36 cellular contexts compared by ENCODE assay signal in genomic region chr7:23415198-23415597, GRCh38.
"Had no signal": no experiment of that assay in that cellular context is flagged by ENCODE, and none has a peak within 500 bp of the region (broad histone marks: within the 10 kb centered on the region; RNA-seq: fewer than 3 reads in every experiment).

No MANE protein-coding gene starts in this region.

- H3K27ac ChIP-seq: brain microvascular endothelial cell, Peyer's patch, SJSA1 had no signal

- FAIRE-seq: TTC549 had no signal

- H3K27ac Mint-ChIP-seq: activated CD4-positive, alpha-beta T cell treated with anti-CD3 and anti-CD28 coated beads for 36 hours; activated CD4-positive, alpha-beta T cell treated with anti-CD3 and anti-CD28 coated beads, Interleukin-2, amount 10 ng/mL, durations not matched to agents 7 days and 5 days; activated CD8-positive, alpha-beta T cell treated with anti-CD3 and anti-CD28 coated beads, Interleukin-2, amount 10 ng/mL, durations not matched to agents 7 days and 5 days; activated naive CD8-positive, alpha-beta T cell treated with anti-CD3 and anti-CD28 coated beads for 36 hours; activated T-helper 1 cell treated with anti-CD3 and anti-CD28 coated beads, Interleukin-12 subunit alpha, Interleukin-12 subunit beta, Interleukin-2, Interleukin-4 antibody, amounts not matched to agents 30 ng/mL and 10 ng/mL and 1 ng/mL, durations not matched to agents 14 hours and 24 hours and 36 hours; T-helper 1 cell treated with Interleukin-12 subunit alpha and Interleukin-12 subunit beta and Interleukin-4 antibody, amounts not matched to agents 30 μg/mL and 1 μg/mL, for 36 hours; T-helper 2 cell treated with Interferon-gamma antibody and Interleukin-4, amounts not matched to agents 5 μg/mL and 100 μg/mL, for 36 hours had no signal

- H3K9ac ChIP-seq: SK-N-SH had no signal

- H3K27me3 ChIP-seq: brain microvascular endothelial cell, Peyer's patch, SJSA1 had no signal

- H3K36me3 Mint-ChIP-seq: activated naive CD8-positive, alpha-beta T cell treated with anti-CD3 and anti-CD28 coated beads for 36 hours had no signal

- H3K4me1 ChIP-seq: Peyer's patch had no signal

- H3K9me3 ChIP-seq: Peyer's patch, SJSA1, SK-N-SH had no signal

- H3K4me3 Mint-ChIP-seq: activated CD4-positive, alpha-beta T cell treated with anti-CD3 and anti-CD28 coated beads for 36 hours; activated CD4-positive, alpha-beta T cell treated with anti-CD3 and anti-CD28 coated beads, Interleukin-2, amount 10 ng/mL, durations not matched to agents 7 days and 5 days; activated CD8-positive, alpha-beta T cell treated with anti-CD3 and anti-CD28 coated beads, Interleukin-2, amount 10 ng/mL, durations not matched to agents 7 days and 5 days; activated naive CD8-positive, alpha-beta T cell treated with anti-CD3 and anti-CD28 coated beads for 36 hours; activated T-cell treated with anti-CD3 and anti-CD28 coated beads, Interleukin-2, amount 50 U/mL, for 4 hours; activated T-helper 1 cell treated with anti-CD3 and anti-CD28 coated beads, Interleukin-12 subunit alpha, Interleukin-12 subunit beta, Interleukin-2, Interleukin-4 antibody, amounts not matched to agents 30 ng/mL and 10 ng/mL and 1 ng/mL, durations not matched to agents 14 hours and 24 hours and 36 hours; T-helper 1 cell treated with Interleukin-12 subunit alpha and Interleukin-12 subunit beta and Interleukin-4 antibody, amounts not matched to agents 30 μg/mL and 1 μg/mL, for 36 hours; T-helper 2 cell treated with Interferon-gamma antibody and Interleukin-4, amounts not matched to agents 5 μg/mL and 100 μg/mL, for 36 hours had no signal

- H3K4me1 Mint-ChIP-seq: activated CD4-positive, alpha-beta T cell treated with anti-CD3 and anti-CD28 coated beads, Interleukin-2, amount 10 ng/mL, durations not matched to agents 7 days and 5 days had no signal

- DNase-seq: activated CD4-positive, alpha-beta T cell treated with anti-CD3 and anti-CD28 coated beads for 36 hours; activated CD4-positive, alpha-beta T cell treated with anti-CD3 and anti-CD28 coated beads, Interleukin-2, amount 10 ng/mL, durations not matched to agents 7 days and 5 days; activated CD4-positive, alpha-beta T cell treated with anti-CD3 and anti-CD28 coated beads, Interleukin-2, amount 50 U/mL, for 48 hours; activated CD8-positive, alpha-beta T cell treated with anti-CD3 and anti-CD28 coated beads, Interleukin-2, amount 10 ng/mL, durations not matched to agents 7 days and 5 days; activated effector memory CD4-positive, alpha-beta T cell treated with Interleukin-2 at 50 U/mL for 16 hours; activated naive CD4-positive, alpha-beta T cell treated with anti-CD3 and anti-CD28 coated beads, Interleukin-2, amount 50 U/mL, for 16 hours; activated naive CD8-positive, alpha-beta T cell treated with anti-CD3 and anti-CD28 coated beads for 36 hours; activated T-cell treated with anti-CD3 and anti-CD28 coated beads, Interleukin-2, amount 50 U/mL, for 4 hours; amniotic stem cell; aorta; brain microvascular endothelial cell; central memory CD4-positive, alpha-beta T cell; KG1; MM.1S; MV-4-11; NCI-H1092; NCI-H1436 treated with DMSO at 0.1 percent for 48 hours; NCI-H1694 treated with DMSO at 0.1 percent for 48 hours; NCI-H2029 treated with DMSO at 0.1 percent for 48 hours; NCI-H2107; NCI-H2171; NCI-H510A; NCI-H526; NCI-H748 treated with DMSO at 0.1 percent for 48 hours; NK-92 treated with Interleukin-12 subunit alpha and Interleukin-12 subunit beta, amount 100 ng/mL, for 24 hours; PC-3; Peyer's patch; RPMI8226; SHP77 treated with DMSO at 0.1 percent for 48 hours; SK-N-SH had no signal

- H3K4me3 ChIP-seq: Peyer's patch, SJSA1 had no signal

- H3K9me3 Mint-ChIP-seq: activated CD4-positive, alpha-beta T cell treated with anti-CD3 and anti-CD28 coated beads, Interleukin-2, amount 10 ng/mL, durations not matched to agents 7 days and 5 days; activated naive CD8-positive, alpha-beta T cell treated with anti-CD3 and anti-CD28 coated beads for 36 hours; activated T-cell treated with anti-CD3 and anti-CD28 coated beads, Interleukin-2, amount 50 U/mL, for 4 hours; activated T-helper 1 cell treated with anti-CD3 and anti-CD28 coated beads, Interleukin-12 subunit alpha, Interleukin-12 subunit beta, Interleukin-2, Interleukin-4 antibody, amounts not matched to agents 30 ng/mL and 10 ng/mL and 1 ng/mL, durations not matched to agents 14 hours and 24 hours and 36 hours; T-helper 1 cell treated with Interleukin-12 subunit alpha and Interleukin-12 subunit beta and Interleukin-4 antibody, amounts not matched to agents 30 μg/mL and 1 μg/mL, for 36 hours; T-helper 2 cell treated with Interferon-gamma antibody and Interleukin-4, amounts not matched to agents 5 μg/mL and 100 μg/mL, for 36 hours had no signal

- H3K27me3 Mint-ChIP-seq: activated naive CD8-positive, alpha-beta T cell treated with anti-CD3 and anti-CD28 coated beads for 36 hours had no signal

- H3K36me3 ChIP-seq: Peyer's patch had no signal

- ATAC-seq: activated CD4-positive, alpha-beta T cell treated with anti-CD3 and anti-CD28 coated beads for 36 hours; activated CD4-positive, CD25-positive, alpha-beta regulatory T cell treated with anti-CD3 and anti-CD28 coated beads, Interleukin-2, amount 50 U/mL, for 24 hours; activated CD8-positive, alpha-beta T cell treated with anti-CD3 and anti-CD28 coated beads, Interleukin-2, amount 10 ng/mL, durations not matched to agents 7 days and 5 days; activated T-cell treated with anti-CD3 and anti-CD28 coated beads, Interleukin-2, amount 50 U/mL, for 4 hours; PC-3 had no signal
